8 cellular contexts compared by ENCODE assay signal in genomic region chr1:199272690-199273089, GRCh38.
DNase-seq lines count a peak whose midpoint lies in the region; ATAC-seq, FAIRE-seq and TF ChIP-seq lines count a peak whose summit lies in the region.

No MANE protein-coding gene starts in this region.

- no peak for FAIRE-seq in frontal cortex (lab: Jason Lieb, UNC)

- H3K4me1 Mint-ChIP-seq in CD14-positive monocyte, result no peaks in the 10 kb centered on the region

- no peak overlapping the region for H3K4me3 Mint-ChIP-seq in CD14-positive monocyte

- DNase-seq in PC-9 (peak; percentile 89 to 96), foreskin melanocyte (peak; percentile 93), CD14-positive monocyte (ENCODE audit: low spot score) (no peak), frontal cortex (ENCODE audit: low spot score in 2 of 2) (no peak), AML-193 (lab: John Stamatoyannopoulos, UW) (no peak)

- no peaks in the 10 kb centered on the region for H3K27me3 ChIP-seq in PC-9 (ENCODE audit: insufficient read depth, low read depth)

- intact Hi-C loops in PC-9 (cut with micrococcal nuclease; ENCODE audit: unreplicated experiment), result loop anchor here (1.0 kb wide), 1 partner anchor 337 kb away; no protein-coding TSS in a partner anchor
- intact Hi-C loops in CD14-positive monocyte (cut with micrococcal nuclease), result no loop called here

- no TSS peak for BruUV-seq in PC-9 (replicated peaks; lab: Mats Ljungman, UMichigan)

- no peaks in the 10 kb centered on the region for H3K36me3 ChIP-seq in PC-9 (ENCODE audit: low read depth)

- H3K4me3 ChIP-seq in PC-9, result no peak overlapping the region

- no peaks in the 10 kb centered on the region for H3K36me3 Mint-ChIP-seq in CD14-positive monocyte

- TF ChIP-seq CTCF in PC-9 (conservative IDR thresholded peaks at IDR 0.05) (no peak), CD14-positive monocyte (IDR thresholded peaks at IDR 0.05) (no peak)

- no peaks in the 10 kb centered on the region for H3K79me2 ChIP-seq in PC-9 (ENCODE audit: low read depth)

- peak; percentile 77 for ATAC-seq in GM18502 (IDR thresholded peaks at IDR 0.05; ENCODE audit: poor library complexity, unreplicated experiment)
- ATAC-seq in HG02588 (IDR thresholded peaks at IDR 0.05; ENCODE audit: unreplicated experiment), result peak; percentile 73
- ATAC-seq in HG03025 (IDR thresholded peaks at IDR 0.05; ENCODE audit: low FRiP score, unreplicated experiment), result no peak

- peak overlapping the region; percentile 64 for H3K4me2 ChIP-seq in PC-9

- POLR2A ChIA-PET in PC-9 (lab: Charles Lee; ENCODE audit: unreplicated experiment), result interaction anchor here (0.6 kb wide), 1 partner anchor 1770 kb away, joined by 3 read pairs; no protein-coding TSS in a partner anchor

- peaks cover 0 to 2% (median 2%) of the 10 kb centered on the region in 3 donors for H3K27me3 Mint-ChIP-seq in CD14-positive monocyte (ENCODE audit: low read depth in 3 of 3)

- no peaks in the 10 kb centered on the region for H4K20me1 ChIP-seq in PC-9 (ENCODE audit: insufficient read depth)

- no peak overlapping the region for H2AFZ ChIP-seq in PC-9

- peaks cover 40% of the 10 kb centered on the region for H3F3A ChIP-seq in PC-9 (ENCODE audit: insufficient read depth, low read depth)

- CTCF ChIA-PET in PC-9 (lab: Charles Lee), result no interaction called here

- peaks cover 15% of the 10 kb centered on the region for H3K9me3 ChIP-seq in PC-9 (ENCODE audit: insufficient read depth, low read depth)

- peaks cover 2 to 15% (median 10%) of the 10 kb centered on the region in 7 donors for H3K9me3 Mint-ChIP-seq in CD14-positive monocyte

- no peaks in the 10 kb centered on the region for H3K9me2 ChIP-seq in PC-9 (ENCODE audit: insufficient read depth)

- H3K4me1 ChIP-seq in PC-9 (replicated peaks; ENCODE audit: insufficient read depth), result peaks cover 52% of the 10 kb centered on the region

- H3K27ac ChIP-seq in PC-9, result peak overlapping the region; percentile 98

- H3K27ac Mint-ChIP-seq in CD14-positive monocyte, result no peak overlapping the region

Comparison
In these comparisons a context has a peak if more than half of its experiments do, and no peak if none do; other contexts are left out.
1. DNase-seq: peak in PC-9 (2 of 2) and foreskin melanocyte (single experiment); none in CD14-positive monocyte (single experiment), frontal cortex (0 of 2) and AML-193 (0 of 2).